Comparison of ENCODE assay signal across 9 cellular contexts in genomic region chr3:116037954-116038911, GRCh38.
DNase-seq lines count a peak whose midpoint lies in the region; ATAC-seq and TF ChIP-seq lines count a peak whose summit lies in the region.
"Had no signal": no experiment of that assay in that cellular context is flagged by ENCODE, and none has a peak within 500 bp of the region (broad histone marks: within the 10 kb centered on the region; RNA-seq: fewer than 3 reads in every experiment).

No MANE protein-coding gene starts in this region.

- peak; percentile 42 for DNase-seq in G401 (ENCODE audit: low spot score)
- DNase-seq in SK-N-MC (ENCODE audit: low read depth, low spot score), result no peak
- no peak for DNase-seq in NCI-H128 (lab: John Stamatoyannopoulos, UW; ENCODE audit: unreplicated experiment)
- no peak for DNase-seq in esophagus squamous epithelium (lab: John Stamatoyannopoulos, UW)
- DNase-seq in DMS114 treated with DMSO at 0.1 percent for 48 hours (lab: John Stamatoyannopoulos, UW; ENCODE audit: unreplicated experiment), result no peak
- no peak for DNase-seq in HFFc6
- DNase-seq: activated CD8-positive, alpha-beta memory T cell treated with anti-CD3 and anti-CD28 coated beads, Interleukin-2, amount 50 U/mL, for 4 hours had no signal

- H3K9me3 Mint-ChIP-seq in HFFc6, result no peaks in the 10 kb centered on the region

- H3K27me3 Mint-ChIP-seq in HFFc6 (ENCODE audit: insufficient read depth), result peaks cover 6% of the 10 kb centered on the region; the same call in 1 of the 2 replicates

- no peak overlapping the region for H3K4me3 ChIP-seq in SK-N-MC
- no peak overlapping the region for H3K4me3 ChIP-seq in esophagus squamous epithelium

- H3K4me1 ChIP-seq in esophagus squamous epithelium, result peaks cover 0 to 17% (median 4%) of the 10 kb centered on the region in 3 donors

- no peaks in the 10 kb centered on the region for H3K27me3 ChIP-seq in esophagus squamous epithelium

- H3K9me3 ChIP-seq in SK-N-MC (ENCODE audit: low read depth, low read length) (no peaks in the 10 kb centered on the region), esophagus squamous epithelium (no peaks in the 10 kb centered on the region)

- TF ChIP-seq CTCF in esophagus squamous epithelium (IDR thresholded peaks at IDR 0.05), result no peak
- TF ChIP-seq CTCF in HFFc6 (IDR thresholded peaks at IDR 0.05), result no peak

- in situ Hi-C loops in G401 (cut with HindIII; ENCODE audit: low sequenced_read_pairs), result no loop called here

- H3K36me3 Mint-ChIP-seq in HFFc6 (ENCODE audit: low read depth), result no peaks in the 10 kb centered on the region

- H3K27ac Mint-ChIP-seq in HFFc6, result no peak overlapping the region

- H3K9ac ChIP-seq in SK-N-MC (ENCODE audit: insufficient read length), result no peak overlapping the region

- peak overlapping the region; percentile 1; the same call in 1 of the 2 replicates for H3K27ac ChIP-seq in SK-N-MC
- no peak overlapping the region for H3K27ac ChIP-seq in esophagus squamous epithelium

- WGBS in esophagus squamous epithelium, 2 donors, result 65 to 66% methylated on average over 5 of the region's 5 CpGs

- no peaks in the 10 kb centered on the region for H3K36me3 ChIP-seq in SK-N-MC (ENCODE audit: insufficient read depth, low read length)
- no peaks in the 10 kb centered on the region for H3K36me3 ChIP-seq in esophagus squamous epithelium

- peak; percentile 97 for ATAC-seq in GM19467 (IDR thresholded peaks at IDR 0.05; ENCODE audit: unreplicated experiment)
- ATAC-seq in HG03103 (IDR thresholded peaks at IDR 0.05; ENCODE audit: low read depth, unreplicated experiment), result peak; percentile 97

- no peaks in the 10 kb centered on the region for H3K4me1 Mint-ChIP-seq in HFFc6 (ENCODE audit: low read depth)

- TF ChIP-seq POLR2A in esophagus squamous epithelium (IDR thresholded peaks at IDR 0.05), result no peak

- intact Hi-C loops in esophagus squamous epithelium (cut with DNase I), result no loop called here

- no peak overlapping the region for H3K4me3 Mint-ChIP-seq in HFFc6
